17 cellular contexts compared by ENCODE assay signal in the genomic region with DNA sequence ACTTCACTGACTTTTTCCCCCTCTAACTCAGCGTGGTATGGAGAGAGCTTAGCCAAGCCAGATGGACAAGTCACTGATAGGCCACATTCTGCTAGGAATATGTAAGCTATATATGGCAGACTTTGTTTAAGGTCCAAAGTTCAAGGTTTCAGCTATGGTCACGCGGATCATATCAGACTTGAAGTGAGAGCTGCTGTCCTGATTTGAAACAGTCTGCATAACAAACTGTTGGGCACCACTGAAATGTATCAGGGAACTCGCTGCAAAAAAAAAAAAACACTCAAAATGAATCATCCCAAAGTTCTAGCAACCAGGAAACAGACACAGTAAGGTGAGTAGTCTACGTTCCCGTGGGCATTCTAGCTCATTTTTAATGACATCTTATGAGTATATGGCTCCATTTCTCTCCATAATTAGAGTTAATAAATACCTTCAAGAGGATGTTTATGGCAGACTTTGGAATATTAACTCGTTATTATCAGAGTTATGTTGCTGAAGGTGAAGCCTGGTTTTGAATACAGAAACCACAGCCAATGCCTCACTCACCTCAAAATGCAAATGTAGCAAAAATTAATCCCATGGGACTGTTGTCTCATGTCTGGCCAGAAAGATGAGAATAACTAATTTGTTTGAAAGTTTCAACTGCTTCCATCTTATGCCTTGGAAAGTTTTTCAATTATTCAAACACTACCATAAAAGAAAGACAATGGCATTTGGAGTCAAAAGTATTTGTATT. TPM values are rescaled to one million over a fixed set of nuclear protein-coding genes. Genes with fewer than 3 reads are reported as not detected.
DNase-seq lines count a peak whose midpoint lies in the region; ATAC-seq and TF ChIP-seq lines count a peak whose summit lies in the region.
"Had no signal": no experiment of that assay in that cellular context is flagged by ENCODE, and none has a peak within 500 bp of the region (broad histone marks: within the 10 kb centered on the region; RNA-seq: fewer than 3 reads in every experiment).

No MANE protein-coding gene starts in this region.

- no TSS peak for BruUV-seq in A673 (replicated peaks; lab: Mats Ljungman, UMichigan)

- H3K27ac ChIP-seq in A673 (ENCODE audit: low read depth, low read length, poor library complexity, severe bottlenecking) (no peak overlapping the region), SJCRH30 (no peak overlapping the region)
- H3K27ac ChIP-seq: prostate gland had no signal

- TF ChIP-seq CTCF in A673 (conservative IDR thresholded peaks at IDR 0.05; ENCODE audit: low read depth, low read length), result no peak

- POLR2A ChIA-PET in A673 (lab: Charles Lee; ENCODE audit: low non-redundant PET), result interaction anchor here (0.7 kb wide), 1 partner anchor 809 kb away, joined by 3 read pairs; no protein-coding TSS in a partner anchor

- H3K27me3 ChIP-seq in A673 (replicated peaks; ENCODE audit: insufficient read depth, low read depth, low read length, poor library complexity), result no peaks in the 10 kb centered on the region
- H3K27me3 ChIP-seq in SJCRH30, result no peaks in the 10 kb centered on the region

- H3K36me3 ChIP-seq in A673 (ENCODE audit: insufficient read depth, low read length, poor library complexity, severe bottlenecking) (no peaks in the 10 kb centered on the region), SJCRH30 (no peaks in the 10 kb centered on the region)
- H3K36me3 ChIP-seq: prostate gland had no signal

- CTCF ChIA-PET in A673 (lab: Charles Lee), result no interaction called here

- peak; percentile 82 to 83 for DNase-seq in NCI-H526 (lab: John Stamatoyannopoulos, UW)
- DNase-seq in kidney tubule cell (ENCODE audit: low spot score), result peak; percentile 70
- no peak for DNase-seq in A673 (ENCODE audit: low spot score)
- no peak for DNase-seq in SJCRH30
- no peak for DNase-seq in GDM1 (lab: John Stamatoyannopoulos, UW)
- DNase-seq: activated CD4-positive, alpha-beta T cell treated with anti-CD3 and anti-CD28 coated beads for 1 hour; activated T-cell treated with anti-CD3 and anti-CD28 coated beads, Interleukin-2, amount 50 U/mL, for 4 hours; anterior cingulate cortex; DMS 273 treated with DMSO at 0.1 percent for 48 hours; HFFc6; NCI-H1092; NCI-H226; T-helper 1 cell had no signal

- ATAC-seq in GM18502 (IDR thresholded peaks at IDR 0.05; ENCODE audit: poor library complexity, unreplicated experiment), result peak; percentile 50
- ATAC-seq in HG02759 (IDR thresholded peaks at IDR 0.05; ENCODE audit: unreplicated experiment), result peak; percentile 50
- ATAC-seq in HG03280 (IDR thresholded peaks at IDR 0.05; ENCODE audit: unreplicated experiment), result no peak
- ATAC-seq: activated T-cell treated with anti-CD3 and anti-CD28 coated beads, Interleukin-2, amount 50 U/mL, for 4 hours had no signal

- H3K4me3 ChIP-seq in A673 (ENCODE audit: low read depth, low read length, poor library complexity, severe bottlenecking) (no peak overlapping the region), SJCRH30 (no peak overlapping the region)
- H3K4me3 ChIP-seq: prostate gland had no signal

- intact Hi-C loops in A673 (cut with micrococcal nuclease; ENCODE audit: unreplicated experiment), result no loop called here

- no peaks in the 10 kb centered on the region for H3K4me1 ChIP-seq in A673 (ENCODE audit: insufficient read depth, low read length, poor library complexity, severe bottlenecking)
- peaks cover 3% of the 10 kb centered on the region; the same call in 1 of the 2 replicates for H3K4me1 ChIP-seq in SJCRH30
- H3K4me1 ChIP-seq: prostate gland had no signal

- H3K9me3 ChIP-seq in A673 (ENCODE audit: low read depth, low read length, poor library complexity, severe bottlenecking) (no peaks in the 10 kb centered on the region), SJCRH30 (replicated peaks) (no peaks in the 10 kb centered on the region)
- H3K9me3 ChIP-seq: prostate gland had no signal

RNA-seq across cellular contexts. Expression of a gene that starts 12.3 kb away (rescaled TPM):
- total RNA-seq in A673 (2021), result 24.0 and 26.4 TPM in 2 replicates
- 22.4 and 24.1 TPM in 2 replicates for total RNA-seq in SJCRH30 (2014; rRNA removed; shearing (Covaris generic))

RNA-seq across cellular contexts. Expression of a gene that starts 12.6 kb away (rescaled TPM):
- 19.8 and 21.5 TPM in 2 replicates for total RNA-seq in A673 (2021)
- 14.7 and 18.1 TPM in 2 replicates for total RNA-seq in SJCRH30 (2014; rRNA removed; shearing (Covaris generic))

Comparison
In these comparisons a context has a peak if more than half of its experiments do, and no peak if none do; other contexts are left out.
1. DNase-seq: peak in NCI-H526 (2 of 2) and kidney tubule cell (single experiment); none in A673 (single experiment), SJCRH30 (0 of 2) and GDM1 (single experiment).